In genomic region chr14:69652942-69653680, GRCh38 we compare ENCODE assay signal across 9 cellular contexts. TPM values are rescaled to one million over a fixed set of nuclear protein-coding genes. Genes with fewer than 3 reads are reported as not detected.
DNase-seq lines count a peak whose midpoint lies in the region; FAIRE-seq and TF ChIP-seq lines count a peak whose summit lies in the region.
"Had no signal": no experiment of that assay in that cellular context is flagged by ENCODE, and none has a peak within 500 bp of the region (broad histone marks: within the 10 kb centered on the region; RNA-seq: fewer than 3 reads in every experiment).

No MANE protein-coding gene starts in this region.

- TF ChIP-seq POLR2A in endothelial cell of umbilical vein (IDR thresholded peaks at IDR 0.05; ENCODE audit: low read depth, low read length) (no peak), H54 (IDR thresholded peaks at IDR 0.05; ENCODE audit: low read depth, low read length) (no peak)

- CTCF ChIA-PET in endothelial cell of umbilical vein (lab: Charles Lee): interaction anchor here (0.6 to 1.4 kb wide), 3 partner anchors 20 to 74 kb away, joined by 3 to 5 read pairs (median 3); no protein-coding TSS in a partner anchor

- peaks cover 39% of the 10 kb centered on the region for H3K4me1 ChIP-seq in endothelial cell of umbilical vein (ENCODE audit: control insufficient read depth, extremely low read depth, insufficient read depth, low read length)

- H3K4me2 ChIP-seq in endothelial cell of umbilical vein (ENCODE audit: insufficient read depth, low read length): no peak overlapping the region
- H3K4me2 ChIP-seq: KMS-11 had no signal

- BruUV-seq in endothelial cell of umbilical vein (replicated peaks; lab: Mats Ljungman, UMichigan): no TSS peak

- no peak overlapping the region for H2AFZ ChIP-seq in endothelial cell of umbilical vein (ENCODE audit: low read depth, low read length)

- no peaks in the 10 kb centered on the region for H3K27me3 ChIP-seq in endothelial cell of umbilical vein (ENCODE audit: control insufficient read depth in 2 of 2, insufficient read depth in 2 of 2, low read length in 2 of 2)

- no peak for DNase-seq in GM19239 (ENCODE audit: insufficient read length, low spot score)
- peak; percentile 55 to 84 for DNase-seq in NOMO-1 (lab: John Stamatoyannopoulos, UW; ENCODE audit: unreplicated experiment in 2 of 2)
- no peak for DNase-seq in endothelial cell of umbilical vein (ENCODE audit: low read depth, low spot score)
- no peak for DNase-seq in H54 (ENCODE audit: insufficient read length, low spot score)
- no peak for DNase-seq in RPMI8226
- DNase-seq in urothelium cell line (ENCODE audit: low spot score): no peak
- no peak for DNase-seq in COLO829 (ENCODE audit: low spot score)

- dilution Hi-C loops in endothelial cell of umbilical vein (cut with MboI; ENCODE audit: extremely low pct_ligation_motif_present, low sequenced_read_pairs): no loop called here

- POLR2A ChIA-PET in endothelial cell of umbilical vein (lab: Charles Lee): no interaction called here

- no peaks in the 10 kb centered on the region for H4K20me1 ChIP-seq in endothelial cell of umbilical vein (replicated peaks; ENCODE audit: control insufficient read depth, extremely low read depth, insufficient read depth, low read length)

- H3K4me3 ChIP-seq in endothelial cell of umbilical vein (replicated peaks in 1 of 3; ENCODE audit: insufficient read depth in 1 of 3, low read depth in 1 of 3, low read length in 3 of 3): no peak overlapping the region
- no peak overlapping the region for H3K4me3 ChIP-seq in skin epidermis

- H3K79me2 ChIP-seq in endothelial cell of umbilical vein (ENCODE audit: control insufficient read depth, insufficient read depth, low read length): peaks cover 20% of the 10 kb centered on the region

- FAIRE-seq in GM19239 (lab: Jason Lieb, UNC): peak; percentile 81
- peak; percentile 75 for FAIRE-seq in endothelial cell of umbilical vein (lab: Jason Lieb, UNC)
- no peak for FAIRE-seq in H54 (lab: Jason Lieb, UNC)
- FAIRE-seq in urothelium cell line (lab: Jason Lieb, UNC): no peak

- no peaks in the 10 kb centered on the region for H3K9me1 ChIP-seq in endothelial cell of umbilical vein (replicated peaks; ENCODE audit: control insufficient read depth, extremely low read depth, insufficient read depth, low read length)

- H3K36me3 ChIP-seq in endothelial cell of umbilical vein (ENCODE audit: control insufficient read depth in 2 of 2, extremely low read depth in 1 of 2, insufficient read depth in 2 of 2, low read length in 2 of 2): no peaks in the 10 kb centered on the region

- intact Hi-C loops in endothelial cell of umbilical vein (cut with micrococcal nuclease): no loop called here

- H3K9ac ChIP-seq in endothelial cell of umbilical vein (replicated peaks; ENCODE audit: extremely low read depth, insufficient read depth, low read length): no peak overlapping the region
- H3K9ac ChIP-seq: KMS-11 had no signal

- no peak for TF ChIP-seq CTCF in endothelial cell of umbilical vein (IDR thresholded peaks at IDR 0.05; ENCODE audit: extremely low read depth in 1 of 2, insufficient read depth in 1 of 2, low read depth in 1 of 2, low read length in 2 of 2)

- H3K27ac ChIP-seq in endothelial cell of umbilical vein (ENCODE audit: insufficient read depth, low read depth, low read length): no peak overlapping the region
- peak overlapping the region in 20 of 21 experiments; percentile 2 to 76 (median 62) for H3K27ac ChIP-seq in skin epidermis
- H3K27ac ChIP-seq: KMS-11 had no signal

- no peaks in the 10 kb centered on the region for H3K9me3 ChIP-seq in endothelial cell of umbilical vein (replicated peaks; ENCODE audit: control insufficient read depth, insufficient read depth, low read length)

TF ChIP-seq in endothelial cell of umbilical vein, 7 proteins besides CTCF, POLR2A, EP300 and RAD21:
- no peak for TF ChIP-seq MYC (IDR thresholded peaks at IDR 0.05; ENCODE audit: low read depth, low read length)
- no peak for TF ChIP-seq FOS (IDR thresholded peaks at IDR 0.05; ENCODE audit: borderline replicate concordance, insufficient read depth, low read length)
- TF ChIP-seq MAX (IDR thresholded peaks at IDR 0.05; ENCODE audit: insufficient read depth, insufficient read length): no peak
- no peak for TF ChIP-seq GATA2 (IDR thresholded peaks at IDR 0.05; ENCODE audit: insufficient read depth, insufficient read length, low read depth, low read length)
- no peak for TF ChIP-seq JUN (IDR thresholded peaks at IDR 0.05; ENCODE audit: borderline replicate concordance, insufficient read depth, insufficient read length, low read depth)
- no peak for TF ChIP-seq POLR2AphosphoS5 (IDR thresholded peaks at IDR 0.05; ENCODE audit: insufficient read depth, low read depth, low read length)
- TF ChIP-seq EZH2 (IDR thresholded peaks at IDR 0.05; ENCODE audit: borderline replicate concordance, low read depth, low read length, severe bottlenecking): no peak

RNA-seq across cellular contexts. Expression of gene SUSD6, which starts 41.7 kb away (rescaled TPM):
- 19.5 and 29.0 TPM in 2 replicates for total RNA-seq in endothelial cell of umbilical vein
- 11.7 and 13.4 TPM in 2 replicates for polyA plus RNA-seq in endothelial cell of umbilical vein
- polyA plus RNA-seq in endothelial cell of umbilical vein (2011; cell fraction: cytosol; rRNA removed): 11.3 and 11.6 TPM in 2 replicates
- polyA plus RNA-seq in endothelial cell of umbilical vein (2011; cell fraction: nucleus; rRNA removed): 51.7 and 52.3 TPM in 2 replicates
- 11.8 and 15.6 TPM in 2 replicates for polyA plus RNA-seq in endothelial cell of umbilical vein (2012)
- polyA minus RNA-seq in endothelial cell of umbilical vein: 26.7 and 32.1 TPM in 2 replicates
- polyA minus RNA-seq in endothelial cell of umbilical vein (2011; cell fraction: cytosol; rRNA and poly(A)+ RNA removed): 4.3 TPM
- 26.3 and 27.4 TPM in 2 replicates for polyA minus RNA-seq in endothelial cell of umbilical vein (2011; cell fraction: nucleus; rRNA and poly(A)+ RNA removed)

Comparison
In these comparisons a context has a peak if more than half of its experiments do, and no peak if none do; other contexts are left out.
1. DNase-seq: peak in NOMO-1 (2 of 2); none in GM19239 (single experiment), endothelial cell of umbilical vein (single experiment), H54 (single experiment), RPMI8226 (single experiment), urothelium cell line (single experiment) and COLO829 (single experiment).